Comparison of ENCODE assay signal across 1 cellular context in genomic region chr6:30344868-30345671, GRCh38.
TF ChIP-seq lines count a peak whose summit lies in the region.

Gene RPP21 (plus strand): TSS chr6:30345156. CDS start chr6:30345172, 16 bp downstream.

TF ChIP-seq in K562, 482 proteins besides CTCF, POLR2A, EP300 and RAD21 (continued from another document and continues in another):
- TF ChIP-seq, protein P1, sequence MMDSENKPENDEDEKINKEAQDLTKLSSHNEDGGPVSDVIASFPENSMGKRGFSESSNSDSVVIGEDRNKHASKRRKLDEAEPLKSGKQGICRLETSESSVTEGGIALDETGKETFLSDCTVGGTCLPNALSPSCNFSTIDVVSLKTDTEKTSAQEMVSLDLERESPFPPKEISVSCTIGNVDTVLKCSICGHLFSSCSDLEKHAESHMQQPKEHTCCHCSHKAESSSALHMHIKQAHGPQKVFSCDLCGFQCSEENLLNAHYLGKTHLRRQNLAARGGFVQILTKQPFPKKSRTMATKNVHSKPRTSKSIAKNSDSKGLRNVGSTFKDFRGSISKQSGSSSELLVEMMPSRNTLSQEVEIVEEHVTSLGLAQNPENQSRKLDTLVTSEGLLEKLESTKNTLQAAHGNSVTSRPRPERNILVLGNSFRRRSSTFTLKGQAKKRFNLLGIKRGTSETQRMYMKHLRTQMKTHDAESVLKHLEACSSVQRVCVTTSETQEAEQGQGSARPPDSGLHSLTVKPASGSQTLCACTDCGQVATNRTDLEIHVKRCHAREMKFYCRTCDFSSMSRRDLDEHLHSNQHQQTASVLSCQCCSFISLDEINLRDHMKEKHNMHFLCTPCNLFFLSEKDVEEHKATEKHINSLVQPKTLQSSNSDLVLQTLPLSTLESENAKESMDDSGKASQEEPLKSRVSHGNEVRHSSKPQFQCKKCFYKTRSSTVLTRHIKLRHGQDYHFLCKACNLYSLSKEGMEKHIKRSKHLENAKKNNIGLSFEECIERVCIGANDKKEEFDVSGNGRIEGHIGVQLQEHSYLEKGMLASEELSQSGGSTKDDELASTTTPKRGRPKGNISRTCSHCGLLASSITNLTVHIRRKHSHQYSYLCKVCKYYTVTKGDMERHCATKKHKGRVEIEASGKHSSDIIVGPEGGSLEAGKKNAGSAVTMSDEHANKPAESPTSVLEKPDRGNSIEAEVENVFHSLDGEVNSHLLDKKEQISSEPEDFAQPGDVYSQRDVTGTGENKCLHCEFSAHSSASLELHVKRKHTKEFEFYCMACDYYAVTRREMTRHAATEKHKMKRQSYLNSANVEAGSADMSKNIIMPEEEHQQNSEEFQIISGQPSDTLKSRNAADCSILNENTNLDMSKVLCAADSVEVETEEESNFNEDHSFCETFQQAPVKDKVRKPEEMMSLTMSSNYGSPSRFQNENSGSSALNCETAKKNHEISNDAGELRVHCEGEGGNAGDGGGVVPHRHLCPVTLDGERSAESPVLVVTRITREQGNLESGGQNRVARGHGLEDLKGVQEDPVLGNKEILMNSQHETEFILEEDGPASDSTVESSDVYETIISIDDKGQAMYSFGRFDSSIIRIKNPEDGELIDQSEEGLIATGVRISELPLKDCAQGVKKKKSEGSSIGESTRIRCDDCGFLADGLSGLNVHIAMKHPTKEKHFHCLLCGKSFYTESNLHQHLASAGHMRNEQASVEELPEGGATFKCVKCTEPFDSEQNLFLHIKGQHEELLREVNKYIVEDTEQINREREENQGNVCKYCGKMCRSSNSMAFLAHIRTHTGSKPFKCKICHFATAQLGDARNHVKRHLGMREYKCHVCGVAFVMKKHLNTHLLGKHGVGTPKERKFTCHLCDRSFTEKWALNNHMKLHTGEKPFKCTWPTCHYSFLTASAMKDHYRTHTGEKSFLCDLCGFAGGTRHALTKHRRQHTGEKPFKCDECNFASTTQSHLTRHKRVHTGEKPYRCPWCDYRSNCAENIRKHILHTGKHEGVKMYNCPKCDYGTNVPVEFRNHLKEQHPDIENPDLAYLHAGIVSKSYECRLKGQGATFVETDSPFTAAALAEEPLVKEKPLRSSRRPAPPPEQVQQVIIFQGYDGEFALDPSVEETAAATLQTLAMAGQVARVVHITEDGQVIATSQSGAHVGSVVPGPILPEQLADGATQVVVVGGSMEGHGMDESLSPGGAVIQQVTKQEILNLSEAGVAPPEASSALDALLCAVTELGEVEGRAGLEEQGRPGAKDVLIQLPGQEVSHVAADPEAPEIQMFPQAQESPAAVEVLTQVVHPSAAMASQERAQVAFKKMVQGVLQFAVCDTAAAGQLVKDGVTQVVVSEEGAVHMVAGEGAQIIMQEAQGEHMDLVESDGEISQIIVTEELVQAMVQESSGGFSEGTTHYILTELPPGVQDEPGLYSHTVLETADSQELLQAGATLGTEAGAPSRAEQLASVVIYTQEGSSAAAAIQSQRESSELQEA (IDR thresholded peaks at IDR 0.05; ENCODE audit: low read depth): no peak
- peak; percentile 77 for TF ChIP-seq FIP1L1 (IDR thresholded peaks at IDR 0.05; ENCODE audit: low read depth, low read length, poor library complexity, severe bottlenecking)
- TF ChIP-seq RB1 (IDR thresholded peaks at IDR 0.05; ENCODE audit: low read depth): peak; percentile 89; the same call in 1 of the 2 replicates
- TF ChIP-seq, protein P2, sequence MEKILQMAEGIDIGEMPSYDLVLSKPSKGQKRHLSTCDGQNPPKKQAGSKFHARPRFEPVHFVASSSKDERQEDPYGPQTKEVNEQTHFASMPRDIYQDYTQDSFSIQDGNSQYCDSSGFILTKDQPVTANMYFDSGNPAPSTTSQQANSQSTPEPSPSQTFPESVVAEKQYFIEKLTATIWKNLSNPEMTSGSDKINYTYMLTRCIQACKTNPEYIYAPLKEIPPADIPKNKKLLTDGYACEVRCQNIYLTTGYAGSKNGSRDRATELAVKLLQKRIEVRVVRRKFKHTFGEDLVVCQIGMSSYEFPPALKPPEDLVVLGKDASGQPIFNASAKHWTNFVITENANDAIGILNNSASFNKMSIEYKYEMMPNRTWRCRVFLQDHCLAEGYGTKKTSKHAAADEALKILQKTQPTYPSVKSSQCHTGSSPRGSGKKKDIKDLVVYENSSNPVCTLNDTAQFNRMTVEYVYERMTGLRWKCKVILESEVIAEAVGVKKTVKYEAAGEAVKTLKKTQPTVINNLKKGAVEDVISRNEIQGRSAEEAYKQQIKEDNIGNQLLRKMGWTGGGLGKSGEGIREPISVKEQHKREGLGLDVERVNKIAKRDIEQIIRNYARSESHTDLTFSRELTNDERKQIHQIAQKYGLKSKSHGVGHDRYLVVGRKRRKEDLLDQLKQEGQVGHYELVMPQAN (IDR thresholded peaks at IDR 0.05; ENCODE audit: borderline replicate concordance): peak; percentile 88
- TF ChIP-seq MED1 (CRISPR knock-in tag; IDR thresholded peaks at IDR 0.05; ENCODE audit: borderline replicate concordance): no peak
- TF ChIP-seq MCM7 (IDR thresholded peaks at IDR 0.05): no peak
- TF ChIP-seq XRCC3 (IDR thresholded peaks at IDR 0.05): no peak
- TF ChIP-seq ZNF830 (CRISPR knock-in tag; IDR thresholded peaks at IDR 0.05): 0 out of 2 replicates have a peak, but pooled peaks have one; percentile 27
- TF ChIP-seq, protein P3, sequence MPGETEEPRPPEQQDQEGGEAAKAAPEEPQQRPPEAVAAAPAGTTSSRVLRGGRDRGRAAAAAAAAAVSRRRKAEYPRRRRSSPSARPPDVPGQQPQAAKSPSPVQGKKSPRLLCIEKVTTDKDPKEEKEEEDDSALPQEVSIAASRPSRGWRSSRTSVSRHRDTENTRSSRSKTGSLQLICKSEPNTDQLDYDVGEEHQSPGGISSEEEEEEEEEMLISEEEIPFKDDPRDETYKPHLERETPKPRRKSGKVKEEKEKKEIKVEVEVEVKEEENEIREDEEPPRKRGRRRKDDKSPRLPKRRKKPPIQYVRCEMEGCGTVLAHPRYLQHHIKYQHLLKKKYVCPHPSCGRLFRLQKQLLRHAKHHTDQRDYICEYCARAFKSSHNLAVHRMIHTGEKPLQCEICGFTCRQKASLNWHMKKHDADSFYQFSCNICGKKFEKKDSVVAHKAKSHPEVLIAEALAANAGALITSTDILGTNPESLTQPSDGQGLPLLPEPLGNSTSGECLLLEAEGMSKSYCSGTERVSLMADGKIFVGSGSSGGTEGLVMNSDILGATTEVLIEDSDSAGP (CRISPR knock-in tag; IDR thresholded peaks at IDR 0.05): no peak
- no peak for TF ChIP-seq CTCFL (IDR thresholded peaks at IDR 0.05; ENCODE audit: borderline replicate concordance, insufficient read depth, low read depth, low read length, poor library complexity, severe bottlenecking)
- TF ChIP-seq PHB2 (IDR thresholded peaks at IDR 0.05; ENCODE audit: low read depth): no peak
- TF ChIP-seq, protein P4, sequence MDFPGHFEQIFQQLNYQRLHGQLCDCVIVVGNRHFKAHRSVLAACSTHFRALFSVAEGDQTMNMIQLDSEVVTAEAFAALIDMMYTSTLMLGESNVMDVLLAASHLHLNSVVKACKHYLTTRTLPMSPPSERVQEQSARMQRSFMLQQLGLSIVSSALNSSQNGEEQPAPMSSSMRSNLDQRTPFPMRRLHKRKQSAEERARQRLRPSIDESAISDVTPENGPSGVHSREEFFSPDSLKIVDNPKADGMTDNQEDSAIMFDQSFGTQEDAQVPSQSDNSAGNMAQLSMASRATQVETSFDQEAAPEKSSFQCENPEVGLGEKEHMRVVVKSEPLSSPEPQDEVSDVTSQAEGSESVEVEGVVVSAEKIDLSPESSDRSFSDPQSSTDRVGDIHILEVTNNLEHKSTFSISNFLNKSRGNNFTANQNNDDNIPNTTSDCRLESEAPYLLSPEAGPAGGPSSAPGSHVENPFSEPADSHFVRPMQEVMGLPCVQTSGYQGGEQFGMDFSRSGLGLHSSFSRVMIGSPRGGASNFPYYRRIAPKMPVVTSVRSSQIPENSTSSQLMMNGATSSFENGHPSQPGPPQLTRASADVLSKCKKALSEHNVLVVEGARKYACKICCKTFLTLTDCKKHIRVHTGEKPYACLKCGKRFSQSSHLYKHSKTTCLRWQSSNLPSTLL (IDR thresholded peaks at IDR 0.05): no peak
- no peak for TF ChIP-seq PCBP1 (IDR thresholded peaks at IDR 0.05; ENCODE audit: low read depth, low read length, poor library complexity, severe bottlenecking)
- TF ChIP-seq ELF2 (CRISPR knock-in tag; IDR thresholded peaks at IDR 0.05): peak; percentile 87
- peak; percentile 63; the same call in 1 of the 2 replicates for TF ChIP-seq ELF4 (CRISPR knock-in tag; IDR thresholded peaks at IDR 0.05)
- no peak for TF ChIP-seq ZNF79 (CRISPR knock-in tag; IDR thresholded peaks at IDR 0.05; ENCODE audit: low read depth)
- TF ChIP-seq MCM3 (IDR thresholded peaks at IDR 0.05): no peak
- no peak for TF ChIP-seq TEAD2 (tag; IDR thresholded peaks at IDR 0.05)
- TF ChIP-seq RBM17 (IDR thresholded peaks at IDR 0.05; ENCODE audit: borderline replicate concordance, low read depth, low read length): no peak
- TF ChIP-seq TARDBP (IDR thresholded peaks at IDR 0.05): no peak
- TF ChIP-seq, protein P5, sequence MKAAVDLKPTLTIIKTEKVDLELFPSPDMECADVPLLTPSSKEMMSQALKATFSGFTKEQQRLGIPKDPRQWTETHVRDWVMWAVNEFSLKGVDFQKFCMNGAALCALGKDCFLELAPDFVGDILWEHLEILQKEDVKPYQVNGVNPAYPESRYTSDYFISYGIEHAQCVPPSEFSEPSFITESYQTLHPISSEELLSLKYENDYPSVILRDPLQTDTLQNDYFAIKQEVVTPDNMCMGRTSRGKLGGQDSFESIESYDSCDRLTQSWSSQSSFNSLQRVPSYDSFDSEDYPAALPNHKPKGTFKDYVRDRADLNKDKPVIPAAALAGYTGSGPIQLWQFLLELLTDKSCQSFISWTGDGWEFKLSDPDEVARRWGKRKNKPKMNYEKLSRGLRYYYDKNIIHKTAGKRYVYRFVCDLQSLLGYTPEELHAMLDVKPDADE (conservative IDR thresholded peaks at IDR 0.05; ENCODE audit: control insufficient read depth, low read depth, low read length): peak; percentile 97
- TF ChIP-seq ZBTB1 (CRISPR knock-in tag; IDR thresholded peaks at IDR 0.05; ENCODE audit: borderline replicate concordance, low read depth): no peak
- TF ChIP-seq ETS2 (tag; IDR thresholded peaks at IDR 0.05; ENCODE audit: borderline replicate concordance, poor library complexity, severe bottlenecking): no peak
- TF ChIP-seq, protein P6, sequence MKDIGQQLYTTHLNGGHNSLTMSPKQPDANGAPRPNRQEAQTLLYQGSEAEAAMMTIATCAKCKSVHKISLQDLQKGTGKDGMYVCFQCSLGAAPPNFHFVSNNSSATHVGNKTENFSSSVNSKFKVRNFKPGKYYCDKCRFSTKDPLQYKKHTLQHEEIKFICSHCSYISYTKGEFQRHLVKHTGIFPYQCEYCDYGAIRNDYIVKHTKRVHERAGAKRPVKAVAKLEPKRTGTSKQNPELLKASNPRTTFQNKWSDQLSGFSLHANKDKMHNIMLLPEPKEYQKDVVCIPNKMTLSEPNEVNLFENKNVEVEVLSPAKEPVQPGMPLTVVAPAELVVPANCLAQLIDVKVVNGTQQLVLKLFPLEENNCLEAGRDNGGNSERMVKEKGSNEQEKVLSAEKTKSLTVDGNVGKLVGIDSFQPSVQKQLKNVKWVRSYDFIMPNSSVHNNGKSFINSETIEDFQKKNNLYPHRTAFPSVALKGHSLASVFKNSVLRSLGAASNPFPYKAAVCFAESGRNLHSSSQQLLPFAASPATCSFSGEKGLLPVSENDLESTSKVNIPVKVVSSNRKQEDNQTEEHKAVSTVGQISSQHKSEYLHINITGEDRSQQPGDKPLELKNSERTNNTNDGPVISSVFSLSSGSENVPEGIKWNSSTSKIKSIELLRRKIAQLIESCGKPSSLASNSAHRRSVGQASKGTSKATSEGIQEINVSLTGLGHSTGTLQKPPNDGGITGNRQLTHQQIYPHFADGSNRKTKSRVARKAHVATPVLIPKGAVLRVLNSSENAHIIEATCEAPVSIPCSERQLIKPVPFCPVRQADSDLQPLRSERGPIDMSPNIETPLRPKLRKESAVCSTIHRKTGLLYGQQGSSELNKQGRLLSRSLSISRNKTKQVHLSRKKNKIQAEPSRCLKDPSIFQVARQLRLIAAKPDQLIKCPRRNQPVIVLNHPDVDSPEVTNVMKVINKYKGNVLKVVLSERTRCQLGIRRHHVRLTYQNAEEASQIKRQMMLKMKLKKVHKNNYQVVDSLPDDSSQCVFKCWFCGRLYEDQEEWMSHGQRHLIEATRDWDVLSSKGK (CRISPR knock-in tag; IDR thresholded peaks at IDR 0.05): no peak
- TF ChIP-seq, protein P7, sequence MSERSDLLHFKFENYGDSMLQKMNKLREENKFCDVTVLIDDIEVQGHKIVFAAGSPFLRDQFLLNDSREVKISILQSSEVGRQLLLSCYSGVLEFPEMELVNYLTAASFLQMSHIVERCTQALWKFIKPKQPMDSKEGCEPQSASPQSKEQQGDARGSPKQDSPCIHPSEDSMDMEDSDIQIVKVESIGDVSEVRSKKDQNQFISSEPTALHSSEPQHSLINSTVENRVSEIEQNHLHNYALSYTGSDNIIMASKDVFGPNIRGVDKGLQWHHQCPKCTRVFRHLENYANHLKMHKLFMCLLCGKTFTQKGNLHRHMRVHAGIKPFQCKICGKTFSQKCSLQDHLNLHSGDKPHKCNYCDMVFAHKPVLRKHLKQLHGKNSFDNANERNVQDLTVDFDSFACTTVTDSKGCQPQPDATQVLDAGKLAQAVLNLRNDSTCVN (CRISPR knock-in tag; IDR thresholded peaks at IDR 0.05): no peak
- TF ChIP-seq ZNF232 (CRISPR knock-in tag; IDR thresholded peaks at IDR 0.05): peak; percentile 86; the same call in 1 of the 2 replicates
- no peak for TF ChIP-seq CREBBP (IDR thresholded peaks at IDR 0.05; ENCODE audit: low read depth, low read length)
- no peak for TF ChIP-seq ZKSCAN3 (CRISPR knock-in tag; IDR thresholded peaks at IDR 0.05)
- TF ChIP-seq, protein P8, sequence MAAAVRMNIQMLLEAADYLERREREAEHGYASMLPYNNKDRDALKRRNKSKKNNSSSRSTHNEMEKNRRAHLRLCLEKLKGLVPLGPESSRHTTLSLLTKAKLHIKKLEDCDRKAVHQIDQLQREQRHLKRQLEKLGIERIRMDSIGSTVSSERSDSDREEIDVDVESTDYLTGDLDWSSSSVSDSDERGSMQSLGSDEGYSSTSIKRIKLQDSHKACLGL (CRISPR knock-in tag; IDR thresholded peaks at IDR 0.05; ENCODE audit: borderline replicate concordance, poor library complexity, severe bottlenecking): peak; percentile 9
- TF ChIP-seq, protein P9, sequence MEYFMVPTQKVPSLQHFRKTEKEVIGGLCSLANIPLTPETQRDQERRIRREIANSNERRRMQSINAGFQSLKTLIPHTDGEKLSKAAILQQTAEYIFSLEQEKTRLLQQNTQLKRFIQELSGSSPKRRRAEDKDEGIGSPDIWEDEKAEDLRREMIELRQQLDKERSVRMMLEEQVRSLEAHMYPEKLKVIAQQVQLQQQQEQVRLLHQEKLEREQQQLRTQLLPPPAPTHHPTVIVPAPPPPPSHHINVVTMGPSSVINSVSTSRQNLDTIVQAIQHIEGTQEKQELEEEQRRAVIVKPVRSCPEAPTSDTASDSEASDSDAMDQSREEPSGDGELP (CRISPR knock-in tag; IDR thresholded peaks at IDR 0.05; ENCODE audit: borderline replicate concordance): peak; percentile 83
- TF ChIP-seq HCFC1 (IDR thresholded peaks at IDR 0.05; ENCODE audit: low read depth, low read length): peak; percentile 95
